1 cellular context compared by ENCODE assay signal in the genomic region with DNA sequence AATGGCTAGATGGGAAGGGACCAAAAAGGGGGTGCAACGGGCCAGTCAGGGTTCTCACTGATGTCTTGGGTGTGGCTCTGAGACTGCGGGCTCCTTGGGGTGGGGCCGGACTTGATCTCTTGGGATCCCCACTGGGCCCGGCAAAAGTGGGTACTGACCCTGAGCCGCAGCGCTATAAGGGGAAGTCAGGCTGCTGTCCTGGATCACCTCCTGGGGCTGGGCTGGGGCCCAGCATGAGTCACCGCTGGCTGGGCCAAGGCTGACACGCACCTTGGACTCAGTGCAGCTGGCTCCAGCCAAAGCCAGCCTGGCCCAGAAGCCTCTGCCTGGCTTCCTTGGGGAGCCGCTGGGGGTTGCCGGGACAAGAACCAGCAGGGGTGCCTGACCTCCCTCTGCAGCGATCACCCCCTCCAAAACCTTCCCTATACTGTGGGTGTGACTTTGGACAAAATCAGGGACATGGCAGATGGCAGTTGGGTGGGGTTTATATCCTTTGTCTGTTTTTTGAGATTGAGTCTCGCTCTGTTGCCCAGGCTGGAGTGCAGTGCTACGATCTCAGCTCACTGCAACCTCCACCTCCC.
TF ChIP-seq lines count a peak whose summit lies in the region.

No MANE protein-coding gene starts in this region.

TF ChIP-seq in HepG2, 621 proteins besides CTCF, POLR2A, EP300 and RAD21 (continued from another document and continues in another):
- TF ChIP-seq, protein P1, sequence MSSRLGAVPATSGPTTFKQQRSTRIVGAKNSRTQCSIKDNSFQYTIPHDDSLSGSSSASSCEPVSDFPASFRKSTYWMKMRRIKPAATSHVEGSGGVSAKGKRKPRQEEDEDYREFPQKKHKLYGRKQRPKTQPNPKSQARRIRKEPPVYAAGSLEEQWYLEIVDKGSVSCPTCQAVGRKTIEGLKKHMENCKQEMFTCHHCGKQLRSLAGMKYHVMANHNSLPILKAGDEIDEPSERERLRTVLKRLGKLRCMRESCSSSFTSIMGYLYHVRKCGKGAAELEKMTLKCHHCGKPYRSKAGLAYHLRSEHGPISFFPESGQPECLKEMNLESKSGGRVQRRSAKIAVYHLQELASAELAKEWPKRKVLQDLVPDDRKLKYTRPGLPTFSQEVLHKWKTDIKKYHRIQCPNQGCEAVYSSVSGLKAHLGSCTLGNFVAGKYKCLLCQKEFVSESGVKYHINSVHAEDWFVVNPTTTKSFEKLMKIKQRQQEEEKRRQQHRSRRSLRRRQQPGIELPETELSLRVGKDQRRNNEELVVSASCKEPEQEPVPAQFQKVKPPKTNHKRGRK (CRISPR knock-in tag; IDR thresholded peaks at IDR 0.05) = no peak
- TF ChIP-seq BCL6 (CRISPR knock-in tag; IDR thresholded peaks at IDR 0.05) (no peak), SAFB2 (CRISPR knock-in tag; IDR thresholded peaks at IDR 0.05; ENCODE audit: borderline replicate concordance, low read depth) (peak; percentile 88; the same call in 1 of the 2 replicates), KDM4B (CRISPR knock-in tag; IDR thresholded peaks at IDR 0.05) (peak; percentile 58; the same call in 1 of the 2 replicates), JUN (CRISPR knock-in tag; IDR thresholded peaks at IDR 0.05) (peak; percentile 89), CBX2 (IDR thresholded peaks at IDR 0.05; ENCODE audit: low read depth, low read length) (no peak), CBX2 (CRISPR knock-in tag; IDR thresholded peaks at IDR 0.05; ENCODE audit: low read depth) (no peak), SALL2 (CRISPR knock-in tag; IDR thresholded peaks at IDR 0.05) (peak; percentile 14; the same call in 1 of the 2 replicates), ZNF597 (CRISPR knock-in tag; IDR thresholded peaks at IDR 0.05) (no peak), ZNF256 (CRISPR knock-in tag; conservative IDR thresholded peaks at IDR 0.05) (no peak), THAP11 (CRISPR knock-in tag; IDR thresholded peaks at IDR 0.05) (no peak), ZNF775 (CRISPR knock-in tag; IDR thresholded peaks at IDR 0.05; ENCODE audit: borderline replicate concordance) (no peak), MAX (IDR thresholded peaks at IDR 0.05) (no peak), IRF2 (CRISPR knock-in tag; IDR thresholded peaks at IDR 0.05) (peak; percentile 19; the same call in 1 of the 2 replicates), AFF4 (CRISPR knock-in tag; IDR thresholded peaks at IDR 0.05) (no peak), ATAD3A (CRISPR knock-in tag; IDR thresholded peaks at IDR 0.05) (no peak), KMT2B (CRISPR knock-in tag; IDR thresholded peaks at IDR 0.05) (no peak), ZNF367 (CRISPR knock-in tag; IDR thresholded peaks at IDR 0.05; ENCODE audit: borderline replicate concordance) (no peak), HIC2 (CRISPR knock-in tag; IDR thresholded peaks at IDR 0.05; ENCODE audit: low read depth) (no peak), ZNF75D (CRISPR knock-in tag; IDR thresholded peaks at IDR 0.05; ENCODE audit: borderline replicate concordance) (no peak), GFI1 (CRISPR knock-in tag; IDR thresholded peaks at IDR 0.05; ENCODE audit: borderline replicate concordance) (0 out of 2 replicates have a peak, but pooled peaks have one; percentile 30), ZNF781 (CRISPR knock-in tag; IDR thresholded peaks at IDR 0.05; ENCODE audit: borderline replicate concordance, not compliant biosample characterization) (peak; percentile 82), RELA (CRISPR knock-in tag; IDR thresholded peaks at IDR 0.05) (no peak), ATF5 (CRISPR knock-in tag; IDR thresholded peaks at IDR 0.05; ENCODE audit: low read depth) (no peak), ARID5B (CRISPR knock-in tag; IDR thresholded peaks at IDR 0.05) (peak; percentile 35), ZNF451 (CRISPR knock-in tag; IDR thresholded peaks at IDR 0.05) (no peak), ZBTB39 (CRISPR knock-in tag; IDR thresholded peaks at IDR 0.05) (no peak), KAT7 (CRISPR knock-in tag; IDR thresholded peaks at IDR 0.05; ENCODE audit: borderline replicate concordance) (no peak), MAZ (IDR thresholded peaks at IDR 0.05; ENCODE audit: borderline replicate concordance, low read depth, low read length) (peak; percentile 72; the same call in 1 of the 2 replicates), MAZ (CRISPR knock-in tag; IDR thresholded peaks at IDR 0.05; ENCODE audit: low read depth) (no peak), ZNF777 (CRISPR knock-in tag; IDR thresholded peaks at IDR 0.05) (no peak), IRX3 (CRISPR knock-in tag; IDR thresholded peaks at IDR 0.05; ENCODE audit: borderline replicate concordance, low read depth) (no peak), MIER3 (CRISPR knock-in tag; IDR thresholded peaks at IDR 0.05; ENCODE audit: borderline replicate concordance) (0 out of 2 replicates have a peak, but pooled peaks have one; percentile 19)
- TF ChIP-seq, protein P2, sequence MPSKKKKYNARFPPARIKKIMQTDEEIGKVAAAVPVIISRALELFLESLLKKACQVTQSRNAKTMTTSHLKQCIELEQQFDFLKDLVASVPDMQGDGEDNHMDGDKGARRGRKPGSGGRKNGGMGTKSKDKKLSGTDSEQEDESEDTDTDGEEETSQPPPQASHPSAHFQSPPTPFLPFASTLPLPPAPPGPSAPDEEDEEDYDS (CRISPR knock-in tag; IDR thresholded peaks at IDR 0.05) = no peak
- TF ChIP-seq, protein P3, sequence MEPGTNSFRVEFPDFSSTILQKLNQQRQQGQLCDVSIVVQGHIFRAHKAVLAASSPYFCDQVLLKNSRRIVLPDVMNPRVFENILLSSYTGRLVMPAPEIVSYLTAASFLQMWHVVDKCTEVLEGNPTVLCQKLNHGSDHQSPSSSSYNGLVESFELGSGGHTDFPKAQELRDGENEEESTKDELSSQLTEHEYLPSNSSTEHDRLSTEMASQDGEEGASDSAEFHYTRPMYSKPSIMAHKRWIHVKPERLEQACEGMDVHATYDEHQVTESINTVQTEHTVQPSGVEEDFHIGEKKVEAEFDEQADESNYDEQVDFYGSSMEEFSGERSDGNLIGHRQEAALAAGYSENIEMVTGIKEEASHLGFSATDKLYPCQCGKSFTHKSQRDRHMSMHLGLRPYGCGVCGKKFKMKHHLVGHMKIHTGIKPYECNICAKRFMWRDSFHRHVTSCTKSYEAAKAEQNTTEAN (CRISPR knock-in tag; conservative IDR thresholded peaks at IDR 0.05) = peak; percentile 59; the same call in 1 of the 2 replicates
- TF ChIP-seq, protein P4, sequence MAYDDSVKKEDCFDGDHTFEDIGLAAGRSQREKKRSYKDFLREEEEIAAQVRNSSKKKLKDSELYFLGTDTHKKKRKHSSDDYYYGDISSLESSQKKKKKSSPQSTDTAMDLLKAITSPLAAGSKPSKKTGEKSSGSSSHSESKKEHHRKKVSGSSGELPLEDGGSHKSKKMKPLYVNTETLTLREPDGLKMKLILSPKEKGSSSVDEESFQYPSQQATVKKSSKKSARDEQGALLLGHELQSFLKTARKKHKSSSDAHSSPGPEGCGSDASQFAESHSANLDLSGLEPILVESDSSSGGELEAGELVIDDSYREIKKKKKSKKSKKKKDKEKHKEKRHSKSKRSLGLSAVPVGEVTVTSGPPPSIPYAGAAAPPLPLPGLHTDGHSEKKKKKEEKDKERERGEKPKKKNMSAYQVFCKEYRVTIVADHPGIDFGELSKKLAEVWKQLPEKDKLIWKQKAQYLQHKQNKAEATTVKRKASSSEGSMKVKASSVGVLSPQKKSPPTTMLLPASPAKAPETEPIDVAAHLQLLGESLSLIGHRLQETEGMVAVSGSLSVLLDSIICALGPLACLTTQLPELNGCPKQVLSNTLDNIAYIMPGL (CRISPR knock-in tag; IDR thresholded peaks at IDR 0.05; ENCODE audit: borderline replicate concordance in 1 of 2, low read depth in 1 of 2) = peak in 1 of 2 experiments; percentile 61; a peak in 1 of 4 replicates
- TF ChIP-seq, protein P5, sequence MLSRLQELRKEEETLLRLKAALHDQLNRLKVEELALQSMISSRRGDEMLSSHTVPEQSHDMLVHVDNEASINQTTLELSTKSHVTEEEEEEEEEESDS (CRISPR knock-in tag; IDR thresholded peaks at IDR 0.05; ENCODE audit: borderline replicate concordance) = no peak
